In genomic region chr7:55827577-55827976, GRCh38 we compare ENCODE assay signal across 28 cellular contexts. TPM values are rescaled to one million over a fixed set of nuclear protein-coding genes. Genes with fewer than 3 reads are reported as not detected.
"Had no signal": no experiment of that assay in that cellular context is flagged by ENCODE, and none has a peak within 500 bp of the region (broad histone marks: within the 10 kb centered on the region; RNA-seq: fewer than 3 reads in every experiment).

No MANE protein-coding gene starts in this region.

- ATAC-seq: effector memory CD8-positive, alpha-beta T cell; esophagus mucosa; left lobe of liver; lower lobe of right lung; stimulated activated naive B cell treated with anti-CD40 and anti-IgM and Interleukin-4, amounts not matched to agents 10 μg/mL and 1 μg/mL and 100 μg/mL, for 72 hours had no signal

- H3K27ac ChIP-seq: hepatocyte, lower lobe of right lung, thoracic aorta had no signal

- H3K4me3 ChIP-seq: hepatocyte, lower lobe of right lung, thoracic aorta had no signal

- H3K4me1 ChIP-seq: lower lobe of right lung had no signal

- H3K36me3 ChIP-seq: lower lobe of right lung, thoracic aorta had no signal

- DNase-seq: activated CD4-positive, alpha-beta memory T cell treated with anti-CD3 and anti-CD28 coated beads for 36 hours; activated CD4-positive, alpha-beta T cell treated with anti-CD3 and anti-CD28 coated beads for 4 hours; activated CD4-positive, CD25-positive, alpha-beta regulatory T cell; activated naive CD4-positive, alpha-beta T cell treated with Interleukin-2 at 50 U/mL for 16 hours; activated naive CD8-positive, alpha-beta T cell treated with anti-CD3 and anti-CD28 coated beads for 36 hours; activated T-cell treated with anti-CD3 and anti-CD28 coated beads, Interleukin-2, amount 50 U/mL, for 48 hours; central memory CD4-positive, alpha-beta T cell; effector memory CD8-positive, alpha-beta T cell; foreskin melanocyte; immature natural killer cell; lower lobe of right lung; naive B cell; retina; stimulated activated CD4-positive, alpha-beta T cell treated with anti-CD3 and anti-CD28 coated beads, Interleukin-2, amount 100 ng/mL, for 48 hours; stimulated activated CD8-positive, alpha-beta memory T cell treated with anti-CD3 and anti-CD28 coated beads, Interleukin-4, amount 100 ng/mL, for 48 hours; stimulated activated naive B cell treated with anti-CD40 and anti-IgM and Interleukin-4, amounts not matched to agents 10 μg/mL and 1 μg/mL and 100 μg/mL, for 72 hours had no signal

- H3K79me2 ChIP-seq: hepatocyte had no signal

- FAIRE-seq: astrocyte, endothelial cell of umbilical vein had no signal

- H3K4me2 ChIP-seq: hepatocyte had no signal

- H3K27me3 ChIP-seq: hepatocyte had no signal

- H2AFZ ChIP-seq: hepatocyte had no signal

RNA-seq across cellular contexts. Expression of gene SEPTIN14, which starts 35.0 kb away (rescaled TPM):
- total RNA-seq: activated CD4-positive, alpha-beta memory T cell treated with anti-CD3 and anti-CD28 coated beads for 36 hours; activated naive CD8-positive, alpha-beta T cell treated with anti-CD3 and anti-CD28 coated beads for 36 hours; astrocyte; dermis microvascular lymphatic vessel endothelial cell; endothelial cell of umbilical vein; esophagus mucosa; hepatocyte; kidney epithelial cell; left lobe of liver; lower lobe of right lung; mesenteric fat pad; mucosa of gallbladder; neural crest cell; osteocyte; thoracic aorta had no signal
- polyA plus RNA-seq: endothelial cell of umbilical vein, hepatocyte, immature natural killer cell had no signal
